ENCODE assay signal across 1 cellular context in the genomic region with DNA sequence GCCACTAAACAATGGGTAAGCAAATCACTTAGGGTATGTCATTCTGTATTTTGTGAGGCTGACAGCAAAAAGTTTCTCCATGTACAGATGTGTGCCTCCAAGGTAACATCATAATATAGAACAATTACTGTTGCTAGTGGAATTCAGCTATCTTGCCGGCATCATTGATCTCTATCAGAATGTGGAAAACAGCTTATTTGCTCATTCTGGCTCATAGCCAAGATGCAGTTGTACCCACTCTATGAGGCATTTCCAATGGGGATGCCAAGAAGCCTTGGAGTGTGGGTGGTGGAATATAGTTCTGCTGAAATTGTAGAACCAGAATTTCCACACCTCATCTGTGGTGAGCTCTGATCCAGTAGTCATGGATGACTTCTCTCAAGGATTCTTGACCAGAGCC.
TF ChIP-seq lines count a peak whose summit lies in the region.

No MANE protein-coding gene starts in this region.

TF ChIP-seq in endothelial cell of umbilical vein, 7 proteins besides CTCF, POLR2A, EP300 and RAD21:
- TF ChIP-seq POLR2AphosphoS5 (IDR thresholded peaks at IDR 0.05; ENCODE audit: insufficient read depth, low read depth, low read length) (no peak), EZH2 (IDR thresholded peaks at IDR 0.05; ENCODE audit: borderline replicate concordance, low read depth, low read length, severe bottlenecking) (no peak), FOS (IDR thresholded peaks at IDR 0.05; ENCODE audit: borderline replicate concordance, insufficient read depth, low read length) (no peak), JUN (IDR thresholded peaks at IDR 0.05; ENCODE audit: borderline replicate concordance, insufficient read depth, insufficient read length, low read depth) (no peak), MYC (IDR thresholded peaks at IDR 0.05; ENCODE audit: low read depth, low read length) (no peak), GATA2 (IDR thresholded peaks at IDR 0.05; ENCODE audit: insufficient read depth, insufficient read length, low read depth, low read length) (no peak)
- TF ChIP-seq, protein P1, sequence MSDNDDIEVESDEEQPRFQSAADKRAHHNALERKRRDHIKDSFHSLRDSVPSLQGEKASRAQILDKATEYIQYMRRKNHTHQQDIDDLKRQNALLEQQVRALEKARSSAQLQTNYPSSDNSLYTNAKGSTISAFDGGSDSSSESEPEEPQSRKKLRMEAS (IDR thresholded peaks at IDR 0.05; ENCODE audit: insufficient read depth, insufficient read length) = no peak
